Comparison of ENCODE assay signal across 20 cellular contexts in the genomic region with DNA sequence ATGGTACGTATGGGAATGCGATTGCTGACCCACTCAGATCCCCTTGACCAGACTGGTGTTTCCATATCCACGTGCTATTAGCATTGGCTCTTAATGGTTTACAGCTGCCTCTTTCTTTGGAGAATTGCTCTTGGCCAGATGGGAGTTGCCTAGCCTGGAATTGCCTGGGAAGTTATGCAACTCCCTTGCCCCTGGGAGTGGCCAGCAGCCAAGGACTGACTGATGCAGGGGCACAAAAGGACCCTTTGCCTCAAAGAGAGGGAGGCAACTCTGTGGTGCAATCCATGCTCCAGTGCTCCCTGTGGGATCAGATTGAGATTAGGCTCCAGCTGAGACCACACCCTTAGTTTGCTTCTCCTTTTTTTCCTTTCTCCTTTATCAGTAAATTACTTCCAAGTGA.
A peak's percentile ranks its signal among the peaks of the same experiment; 100 is the strongest.
DNase-seq lines count a peak whose midpoint lies in the region; ATAC-seq, FAIRE-seq and TF ChIP-seq lines count a peak whose summit lies in the region.
"Had no signal": no experiment of that assay in that cellular context is flagged by ENCODE, and none has a peak within 500 bp of the region (broad histone marks: within the 10 kb centered on the region; RNA-seq: fewer than 3 reads in every experiment).

No MANE protein-coding gene starts in this region.

- no peak for ATAC-seq in HG03571 (IDR thresholded peaks at IDR 0.05; ENCODE audit: unreplicated experiment)
- ATAC-seq: activated CD4-positive, CD25-positive, alpha-beta regulatory T cell treated with anti-CD3 and anti-CD28 coated beads, Interleukin-2, amount 50 U/mL, for 24 hours; activated CD8-positive, alpha-beta T cell treated with anti-CD3 and anti-CD28 coated beads, Interleukin-2, amount 10 ng/mL, durations not matched to agents 7 days and 5 days; naive thymus-derived CD4-positive, alpha-beta T cell had no signal

- H3K4me3 ChIP-seq in kidney (ENCODE audit: low read length in 2 of 2) (no peak overlapping the region), thyroid gland (replicated peaks in 1 of 3) (no peak overlapping the region)
- H3K4me3 ChIP-seq: sigmoid colon had no signal

- H3K36me3 Mint-ChIP-seq in activated T-helper 1 cell treated with anti-CD3 and anti-CD28 coated beads, Interleukin-12 subunit alpha, Interleukin-12 subunit beta, Interleukin-2, Interleukin-4 antibody, amounts not matched to agents 30 ng/mL and 10 ng/mL and 1 ng/mL, durations not matched to agents 14 hours and 24 hours and 36 hours (ENCODE audit: low read depth), result no peaks in the 10 kb centered on the region
- H3K36me3 Mint-ChIP-seq: CD4-positive, CD25-positive, alpha-beta regulatory T cell; naive thymus-derived CD4-positive, alpha-beta T cell had no signal

- H3K27ac Mint-ChIP-seq in activated T-helper 1 cell treated with anti-CD3 and anti-CD28 coated beads, Interleukin-12 subunit alpha, Interleukin-12 subunit beta, Interleukin-2, Interleukin-4 antibody, amounts not matched to agents 30 ng/mL and 10 ng/mL and 1 ng/mL, durations not matched to agents 14 hours and 24 hours and 36 hours, result no peak overlapping the region
- H3K27ac Mint-ChIP-seq: activated CD8-positive, alpha-beta T cell treated with anti-CD3 and anti-CD28 coated beads, Interleukin-2, amount 10 ng/mL, durations not matched to agents 7 days and 5 days; CD4-positive, CD25-positive, alpha-beta regulatory T cell; naive thymus-derived CD4-positive, alpha-beta T cell had no signal

- no peak for TF ChIP-seq POLR2A in thyroid gland (IDR thresholded peaks at IDR 0.05)

- 77 to 83% methylated on average over 3 of the region's 3 CpGs for WGBS in thyroid gland, 2 donors

- no peak overlapping the region for H3K4me3 Mint-ChIP-seq in activated T-helper 1 cell treated with anti-CD3 and anti-CD28 coated beads, Interleukin-12 subunit alpha, Interleukin-12 subunit beta, Interleukin-2, Interleukin-4 antibody, amounts not matched to agents 30 ng/mL and 10 ng/mL and 1 ng/mL, durations not matched to agents 14 hours and 24 hours and 36 hours
- H3K4me3 Mint-ChIP-seq: activated CD8-positive, alpha-beta T cell treated with anti-CD3 and anti-CD28 coated beads, Interleukin-2, amount 10 ng/mL, durations not matched to agents 7 days and 5 days; CD4-positive, CD25-positive, alpha-beta regulatory T cell; naive thymus-derived CD4-positive, alpha-beta T cell had no signal

- H3K4me1 Mint-ChIP-seq in activated T-helper 1 cell treated with anti-CD3 and anti-CD28 coated beads, Interleukin-12 subunit alpha, Interleukin-12 subunit beta, Interleukin-2, Interleukin-4 antibody, amounts not matched to agents 30 ng/mL and 10 ng/mL and 1 ng/mL, durations not matched to agents 14 hours and 24 hours and 36 hours (ENCODE audit: low read depth), result no peaks in the 10 kb centered on the region
- H3K4me1 Mint-ChIP-seq: CD4-positive, CD25-positive, alpha-beta regulatory T cell; naive thymus-derived CD4-positive, alpha-beta T cell had no signal

- H3K4me1 ChIP-seq in kidney (ENCODE audit: control insufficient read depth in 1 of 2, insufficient read depth in 1 of 2, low read depth in 1 of 2, low read length in 2 of 2) (no peaks in the 10 kb centered on the region), thyroid gland (no peaks in the 10 kb centered on the region)
- H3K4me1 ChIP-seq: sigmoid colon had no signal

- H3K27me3 ChIP-seq in thyroid gland, result no peaks in the 10 kb centered on the region
- H3K27me3 ChIP-seq: sigmoid colon had no signal

- H3K9me3 ChIP-seq in kidney (ENCODE audit: control insufficient read depth in 1 of 2, low read length in 2 of 2) (no peaks in the 10 kb centered on the region), thyroid gland (no peaks in the 10 kb centered on the region)

- H3K9ac ChIP-seq in kidney (ENCODE audit: low read length in 2 of 2), result no peak overlapping the region

- H3K36me3 ChIP-seq in kidney (ENCODE audit: control insufficient read depth in 1 of 2, insufficient read depth in 2 of 2, low read length in 2 of 2) (no peaks in the 10 kb centered on the region), thyroid gland (no peaks in the 10 kb centered on the region)
- H3K36me3 ChIP-seq: sigmoid colon had no signal

- H3K27me3 Mint-ChIP-seq in activated T-helper 1 cell treated with anti-CD3 and anti-CD28 coated beads, Interleukin-12 subunit alpha, Interleukin-12 subunit beta, Interleukin-2, Interleukin-4 antibody, amounts not matched to agents 30 ng/mL and 10 ng/mL and 1 ng/mL, durations not matched to agents 14 hours and 24 hours and 36 hours (ENCODE audit: insufficient read depth), result no peaks in the 10 kb centered on the region
- H3K27me3 Mint-ChIP-seq: CD4-positive, CD25-positive, alpha-beta regulatory T cell had no signal

- DNase-seq in HuH-7 (ENCODE audit: low spot score), result peak; percentile 45
- peak; percentile 75 for DNase-seq in fibroblast of peridontal ligament (ENCODE audit: extremely low read depth)
- DNase-seq in kidney, result peak; percentile 70
- peak; percentile 5 to 9 for DNase-seq in thyroid gland
- no peak for DNase-seq in activated T-helper 1 cell treated with anti-CD3 and anti-CD28 coated beads, Interleukin-12 subunit alpha, Interleukin-12 subunit beta, Interleukin-2, Interleukin-4 antibody, amounts not matched to agents 30 ng/mL and 10 ng/mL and 1 ng/mL, durations not matched to agents 14 hours and 24 hours and 36 hours (ENCODE audit: low spot score)
- no peak for DNase-seq in mucosa of gallbladder (ENCODE audit: low spot score)
- no peak for DNase-seq in amygdala (lab: John Stamatoyannopoulos, UW)
- DNase-seq: activated CD8-positive, alpha-beta T cell treated with anti-CD3 and anti-CD28 coated beads, Interleukin-2, amount 10 ng/mL, durations not matched to agents 7 days and 5 days; activated gamma-delta T cell treated with Interleukin-2 at 50 U/mL for 16 hours; CD4-positive, CD25-positive, alpha-beta regulatory T cell; H7; islet precursor cell; KBM-7; naive thymus-derived CD4-positive, alpha-beta T cell; NCI-H187; sigmoid colon; SW 1271 had no signal

- no peak for FAIRE-seq in kidney (lab: Jason Lieb, UNC)
- FAIRE-seq: frontal cortex had no signal

- intact Hi-C loops in kidney (cut with DNase I), result no loop called here
- intact Hi-C loops in thyroid gland (cut with DNase I), result no loop called here
- intact Hi-C loops in activated T-helper 1 cell treated with anti-CD3 and anti-CD28 coated beads, Interleukin-12 subunit alpha, Interleukin-12 subunit beta, Interleukin-2, Interleukin-4 antibody, amounts not matched to agents 30 ng/mL and 10 ng/mL and 1 ng/mL, durations not matched to agents 14 hours and 24 hours and 36 hours (cut with micrococcal nuclease), result no loop called here

- H3K27ac ChIP-seq in kidney (ENCODE audit: low read depth in 2 of 2, low read length in 2 of 2) (no peak overlapping the region), thyroid gland (no peak overlapping the region)

- TF ChIP-seq CTCF in kidney (IDR thresholded peaks at IDR 0.05; ENCODE audit: borderline replicate concordance, extremely low read depth, insufficient read depth), result no peak
- no peak for TF ChIP-seq CTCF in thyroid gland (IDR thresholded peaks at IDR 0.05)

- peaks cover 26% of the 10 kb centered on the region for H3K9me3 Mint-ChIP-seq in activated T-helper 1 cell treated with anti-CD3 and anti-CD28 coated beads, Interleukin-12 subunit alpha, Interleukin-12 subunit beta, Interleukin-2, Interleukin-4 antibody, amounts not matched to agents 30 ng/mL and 10 ng/mL and 1 ng/mL, durations not matched to agents 14 hours and 24 hours and 36 hours

Comparison
In these comparisons a context has a peak if more than half of its experiments do, and no peak if none do; other contexts are left out.
1. DNase-seq: peak in HuH-7 (single experiment), fibroblast of peridontal ligament (single experiment), kidney (single experiment) and thyroid gland (2 of 2); none in activated T-helper 1 cell treated with anti-CD3 and anti-CD28 coated beads, Interleukin-12 subunit alpha, Interleukin-12 subunit beta, Interleukin-2, Interleukin-4 antibody, amounts not matched to agents 30 ng/mL and 10 ng/mL and 1 ng/mL, durations not matched to agents 14 hours and 24 hours and 36 hours (single experiment), mucosa of gallbladder (single experiment) and amygdala (0 of 56).